Comparison of ENCODE assay signal across 21 cellular contexts in the genomic region with DNA sequence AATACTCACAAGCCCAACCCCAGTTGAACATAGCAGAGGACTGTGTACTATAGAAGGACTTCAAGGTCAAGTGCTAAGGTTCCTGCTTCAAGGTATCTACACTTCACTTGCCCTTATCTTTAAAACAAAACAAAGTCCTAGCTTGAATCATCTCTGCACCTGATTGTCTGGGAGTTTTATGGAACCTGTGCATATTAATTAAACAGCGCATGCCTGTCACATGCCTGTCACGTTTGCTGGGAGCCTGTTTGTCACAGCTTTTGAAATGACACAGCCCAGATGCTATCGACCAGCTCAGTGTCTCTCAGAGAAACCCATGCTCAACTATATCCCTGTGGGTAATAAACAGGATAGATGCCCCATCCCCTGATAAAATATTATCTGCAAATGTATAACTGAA.
A peak's percentile ranks its signal among the peaks of the same experiment; 100 is the strongest.
DNase-seq lines count a peak whose midpoint lies in the region; ATAC-seq, FAIRE-seq and TF ChIP-seq lines count a peak whose summit lies in the region.
"Had no signal": no experiment of that assay in that cellular context is flagged by ENCODE, and none has a peak within 500 bp of the region (broad histone marks: within the 10 kb centered on the region; RNA-seq: fewer than 3 reads in every experiment).

No MANE protein-coding gene starts in this region.

- no peak for FAIRE-seq in small intestine (lab: Jason Lieb, UNC)
- FAIRE-seq: GM12892, GM18507, H54 had no signal

- no peak for TF ChIP-seq CTCF in WERI-Rb-1 (IDR thresholded peaks at IDR 0.05; ENCODE audit: low read depth, low read length)

- 18 to 54% (median 21%) methylated on average over 3 of the region's 3 CpGs for WGBS in small intestine, 3 donors

- peak overlapping the region; percentile 31; the same call in 1 of the 2 replicates for H3K27ac ChIP-seq in WERI-Rb-1
- no peak overlapping the region for H3K27ac ChIP-seq in small intestine (ENCODE audit: low read depth in 1 of 2, low read length in 1 of 2)
- H3K27ac ChIP-seq: 22Rv1, BLaER1, HL-60 had no signal

- H3K9me3 ChIP-seq in WERI-Rb-1 (ENCODE audit: severe bottlenecking) (no peaks in the 10 kb centered on the region), small intestine (ENCODE audit: control insufficient read depth, low read depth) (no peaks in the 10 kb centered on the region)

- no peak overlapping the region for H3K4me3 ChIP-seq in WERI-Rb-1 (ENCODE audit: low read depth, low read length)
- H3K4me3 ChIP-seq in small intestine (ENCODE audit: low read depth in 1 of 2, low read length in 2 of 2) = no peak overlapping the region
- H3K4me3 ChIP-seq: BLaER1, GM23338 had no signal

- H3K4me1 ChIP-seq in small intestine (ENCODE audit: control insufficient read depth in 2 of 2, insufficient read depth in 1 of 2, low read depth in 1 of 2, low read length in 1 of 2) = peaks cover 0 to 6% of the 10 kb centered on the region in 2 donors
- H3K4me1 ChIP-seq: BLaER1 had no signal

- H3K36me3 ChIP-seq in WERI-Rb-1 (no peaks in the 10 kb centered on the region), small intestine (ENCODE audit: control insufficient read depth in 2 of 2, insufficient read depth in 2 of 2, low read length in 2 of 2) (no peaks in the 10 kb centered on the region)
- H3K36me3 ChIP-seq: BLaER1 had no signal

- H3K27me3 ChIP-seq in WERI-Rb-1 (ENCODE audit: insufficient read depth, low read depth, severe bottlenecking) (peaks cover 14% of the 10 kb centered on the region), small intestine (ENCODE audit: control insufficient read depth in 2 of 2, insufficient read depth in 2 of 2, low read length in 2 of 2) (no peaks in the 10 kb centered on the region)
- H3K27me3 ChIP-seq: BLaER1 had no signal

- no peak for ATAC-seq in GM21528 (IDR thresholded peaks at IDR 0.05; ENCODE audit: low FRiP score, unreplicated experiment)
- ATAC-seq: GM23338 had no signal

- peak; percentile 58 for DNase-seq in NCI-H82 (lab: John Stamatoyannopoulos, UW)
- DNase-seq in NCI-H82 treated with DMSO at 0.1 percent for 48 hours (lab: John Stamatoyannopoulos, UW; ENCODE audit: unreplicated experiment) = no peak
- no peak for DNase-seq in WERI-Rb-1
- DNase-seq in mucosa of gallbladder (ENCODE audit: low spot score) = peak; percentile 82
- peak; percentile 97 for DNase-seq in small intestine
- DNase-seq in SHP77 treated with DMSO at 0.1 percent for 48 hours (lab: John Stamatoyannopoulos, UW) = no peak
- no peak for DNase-seq in activated naive CD4-positive, alpha-beta T cell (lab: John Stamatoyannopoulos, UW)
- DNase-seq: CD4-positive, alpha-beta memory T cell; DMS153; DMS79; GDM1; HCEC 1CT; HFFc6 had no signal

Comparison
In these comparisons a context has a peak if more than half of its experiments do, and no peak if none do; other contexts are left out.
1. DNase-seq: peak in NCI-H82 (single experiment), mucosa of gallbladder (single experiment) and small intestine (single experiment); none in NCI-H82 treated with DMSO at 0.1 percent for 48 hours (single experiment), WERI-Rb-1 (single experiment), SHP77 treated with DMSO at 0.1 percent for 48 hours (single experiment) and activated naive CD4-positive, alpha-beta T cell (0 of 4).